Comparison of ENCODE assay signal across 8 cellular contexts in genomic region chr16:87636050-87636684, GRCh38. TPM values are rescaled to one million over a fixed set of nuclear protein-coding genes. Genes with fewer than 3 reads are reported as not detected.
DNase-seq lines count a peak whose midpoint lies in the region; ATAC-seq, FAIRE-seq and TF ChIP-seq lines count a peak whose summit lies in the region.

No MANE protein-coding gene starts in this region.

- POLR2A ChIA-PET in A673 (lab: Charles Lee; ENCODE audit: low non-redundant PET): no interaction called here
- POLR2A ChIA-PET in MCF 10A (lab: Yijun Ruan, JAX): interaction anchor here (0.7 to 3.5 kb wide), 16 partner anchors 80 to 317 kb away, joined by 3 to 17 read pairs (median 6); partner anchors contain the start of genes FBXO31, MAP1LC3B and ZCCHC14

- H3K27me3 Mint-ChIP-seq in MCF 10A (ENCODE audit: insufficient read depth, unreplicated experiment): peaks cover 32% of the 10 kb centered on the region
- H3K27me3 Mint-ChIP-seq in immature natural killer cell (ENCODE audit: low read depth in 3 of 3): peaks cover 4 to 13% (median 4%) of the 10 kb centered on the region in 3 donors

- H3K27ac ChIP-seq in A673 (ENCODE audit: low read depth, low read length, poor library complexity, severe bottlenecking): no peak overlapping the region
- no peak overlapping the region for H3K27ac ChIP-seq in WERI-Rb-1

- peak; percentile 23 for FAIRE-seq in GM19239 (lab: Jason Lieb, UNC)

- CTCF ChIA-PET in A673 (lab: Charles Lee): interaction anchor here (0.7 to 2.6 kb wide), 5 partner anchors 47 to 248 kb away, joined by 3 to 11 read pairs (median 4); no protein-coding TSS in a partner anchor
- CTCF ChIA-PET in MCF 10A (lab: Yijun Ruan, JAX): interaction anchor here (0.6 to 4.2 kb wide), 83 partner anchors 10 to 1071 kb away, joined by 3 to 71 read pairs (median 5); partner anchors contain the start of gene C16orf95

- no TSS peak for BruUV-seq in A673 (replicated peaks; lab: Mats Ljungman, UMichigan)
- no TSS peak for BruUV-seq in MCF 10A (replicated peaks; lab: Mats Ljungman, UMichigan)

- intact Hi-C loops in A673 (cut with micrococcal nuclease; ENCODE audit: unreplicated experiment): loop anchor here (5.0 to 10.0 kb wide), 3 partner anchors 219 to 1071 kb away; partner anchors contain the start of genes FOXC2 and MAP1LC3B
- intact Hi-C loops in MCF 10A (cut with micrococcal nuclease): loop anchor here (1.0 to 10.0 kb wide), 7 partner anchors 86 to 573 kb away; partner anchors contain the start of genes C16orf95 and ZCCHC14

- peak overlapping the region; percentile 40 for H3K4me3 ChIP-seq in A673 (ENCODE audit: low read depth, low read length, poor library complexity, severe bottlenecking)
- no peak overlapping the region for H3K4me3 ChIP-seq in WERI-Rb-1 (ENCODE audit: low read depth, low read length)

- H3K9me3 ChIP-seq in A673 (ENCODE audit: low read depth, low read length, poor library complexity, severe bottlenecking): peaks cover 3% of the 10 kb centered on the region
- no peaks in the 10 kb centered on the region for H3K9me3 ChIP-seq in WERI-Rb-1 (ENCODE audit: severe bottlenecking)

- peaks cover 4% of the 10 kb centered on the region for H3K4me1 ChIP-seq in A673 (ENCODE audit: insufficient read depth, low read length, poor library complexity, severe bottlenecking)

- H3K27me3 ChIP-seq in A673 (replicated peaks; ENCODE audit: insufficient read depth, low read depth, low read length, poor library complexity) (peaks cover 31% of the 10 kb centered on the region), WERI-Rb-1 (ENCODE audit: insufficient read depth, low read depth, severe bottlenecking) (no peaks in the 10 kb centered on the region)

- peak; percentile 77 for DNase-seq in A673 (ENCODE audit: low spot score)
- DNase-seq in GM19239 (ENCODE audit: insufficient read length, low spot score): peak; percentile 91
- DNase-seq in NCI-H2196 treated with DMSO at 0.1 percent for 48 hours (lab: John Stamatoyannopoulos, UW; ENCODE audit: unreplicated experiment): peak; percentile 18
- DNase-seq in WERI-Rb-1: peak; percentile 68
- DNase-seq in MCF 10A (ENCODE audit: unreplicated experiment): peak; percentile 93
- DNase-seq in immature natural killer cell: peak; percentile 70 to 77 (median 74)
- peak; percentile 54 to 68 for DNase-seq in stimulated activated CD4-positive, alpha-beta T cell treated with anti-CD3 and anti-CD28 coated beads, Interleukin-1b, Interleukin-23, amount 100 ng/mL, for 1 hour (ENCODE audit: low read depth in 2 of 2)

- H3K4me3 Mint-ChIP-seq in MCF 10A (ENCODE audit: unreplicated experiment): peak overlapping the region; percentile 67
- peak overlapping the region; percentile 74 to 90 (median 86) for H3K4me3 Mint-ChIP-seq in immature natural killer cell

- no peaks in the 10 kb centered on the region for H3K4me1 Mint-ChIP-seq in MCF 10A (ENCODE audit: insufficient read depth, unreplicated experiment)
- H3K4me1 Mint-ChIP-seq in immature natural killer cell: peaks cover 22 to 24% of the 10 kb centered on the region in 2 donors

- no peaks in the 10 kb centered on the region for H3K36me3 ChIP-seq in A673 (ENCODE audit: insufficient read depth, low read length, poor library complexity, severe bottlenecking)
- no peaks in the 10 kb centered on the region for H3K36me3 ChIP-seq in WERI-Rb-1

- H3K9me3 Mint-ChIP-seq in MCF 10A (ENCODE audit: unreplicated experiment) (peaks cover 4% of the 10 kb centered on the region), immature natural killer cell (peaks cover 0 to 8% (median 4%) of the 10 kb centered on the region in 6 donors)

- no peak for ATAC-seq in GM18868 (IDR thresholded peaks at IDR 0.05; ENCODE audit: unreplicated experiment)

- no peaks in the 10 kb centered on the region for H3K36me3 Mint-ChIP-seq in MCF 10A (ENCODE audit: insufficient read depth, unreplicated experiment)
- H3K36me3 Mint-ChIP-seq in immature natural killer cell: peaks cover 0 to under 1% (median 0%) of the 10 kb centered on the region in 3 donors

- no peak overlapping the region for H3K27ac Mint-ChIP-seq in MCF 10A (ENCODE audit: low read depth, unreplicated experiment)
- peak overlapping the region; percentile 21 to 84 (median 67) for H3K27ac Mint-ChIP-seq in immature natural killer cell

- peak; percentile 50 for TF ChIP-seq CTCF in A673 (conservative IDR thresholded peaks at IDR 0.05; ENCODE audit: low read depth, low read length)
- peak; percentile 71 for TF ChIP-seq CTCF in WERI-Rb-1 (IDR thresholded peaks at IDR 0.05; ENCODE audit: low read depth, low read length)
- TF ChIP-seq CTCF in MCF 10A (IDR thresholded peaks at IDR 0.05; ENCODE audit: unreplicated experiment): peak; percentile 86

RNA-seq across cellular contexts. Expression of gene JPH3, which starts 33.9 kb away (rescaled TPM):
- total RNA-seq in A673 (2021) (1.4 and 1.9 TPM in 2 replicates), MCF 10A (2022) (not detected in 2 replicates)
- polyA plus RNA-seq in immature natural killer cell: not detected

Comparison
In these comparisons a context has a peak if more than half of its experiments do, and no peak if none do; other contexts are left out.
1. DNase-seq: peak in every context shown above with its lines; median percentile 93 in MCF 10A; 91 in GM19239; 77 in A673; 74 in immature natural killer cell; 68 in WERI-Rb-1; 61 in stimulated activated CD4-positive, alpha-beta T cell treated with anti-CD3 and anti-CD28 coated beads, Interleukin-1b, Interleukin-23, amount 100 ng/mL, for 1 hour; 18 in NCI-H2196 treated with DMSO at 0.1 percent for 48 hours.